In the genomic region with DNA sequence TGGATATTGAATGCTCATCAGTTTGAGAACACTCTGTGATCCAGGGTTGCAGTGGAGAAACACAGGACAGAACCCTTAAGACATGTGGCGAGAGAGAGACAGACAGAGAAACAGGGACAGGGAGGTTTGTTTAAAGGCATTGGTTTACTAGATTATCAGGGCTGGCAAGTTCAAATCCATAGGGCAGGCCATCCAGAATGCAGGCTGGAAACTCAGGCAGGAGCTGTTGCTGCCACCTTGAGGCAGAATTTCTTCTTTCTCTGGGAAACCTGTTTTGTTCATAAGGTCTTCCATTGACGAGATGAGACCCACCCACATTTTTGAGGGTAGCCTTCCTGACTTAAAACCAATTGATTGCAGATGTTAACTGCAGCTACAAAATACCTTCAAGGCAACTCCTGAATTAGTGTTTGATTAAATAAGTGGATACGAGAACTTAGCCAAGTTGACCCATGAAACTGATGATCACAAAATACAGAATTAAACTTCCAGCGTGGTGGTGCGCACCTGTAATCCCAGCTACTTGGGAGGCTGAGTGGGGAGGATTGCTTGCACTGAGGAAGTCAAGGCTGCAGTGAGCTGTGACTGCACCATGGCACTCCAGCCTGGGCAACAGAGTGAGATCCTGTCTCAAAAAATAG, we compare ENCODE assay signal across 8 cellular contexts. TPM values are rescaled to one million over a fixed set of nuclear protein-coding genes. Genes with fewer than 3 reads are reported as not detected.
DNase-seq lines count a peak whose midpoint lies in the region; ATAC-seq, FAIRE-seq and TF ChIP-seq lines count a peak whose summit lies in the region.

No MANE protein-coding gene starts in this region.

- no peaks in the 10 kb centered on the region for H3K4me1 ChIP-seq in lung (ENCODE audit: control insufficient read depth in 2 of 2, insufficient read depth in 2 of 2, low read length in 2 of 2)

- WGBS in lung, 2 donors, result 71 to 75% methylated on average over 5 of the region's 5 CpGs

- peaks cover 19% of the 10 kb centered on the region for H3K4me1 Mint-ChIP-seq in HFFc6 (ENCODE audit: low read depth)

- H3K9me3 ChIP-seq in lung (ENCODE audit: control insufficient read depth in 2 of 2, insufficient read depth in 1 of 2, low read length in 1 of 2), result peaks cover 0 to 7% of the 10 kb centered on the region in 2 donors

- ATAC-seq in lung (ENCODE audit: insufficient read depth, low FRiP score), result no peak
- no peak for ATAC-seq in HG02678 (IDR thresholded peaks at IDR 0.05; ENCODE audit: unreplicated experiment)
- ATAC-seq in HG03520 (IDR thresholded peaks at IDR 0.05; ENCODE audit: unreplicated experiment), result no peak

- no peaks in the 10 kb centered on the region for H3K36me3 Mint-ChIP-seq in HFFc6 (ENCODE audit: low read depth)

- no peak overlapping the region for H3K27ac ChIP-seq in lung (ENCODE audit: low read depth in 1 of 2, low read length in 1 of 2)

- no peaks in the 10 kb centered on the region for H3K36me3 ChIP-seq in lung (ENCODE audit: control insufficient read depth in 2 of 2, insufficient read depth in 2 of 2, low read length in 2 of 2)

- no peak overlapping the region for H3K4me3 ChIP-seq in choroid plexus epithelial cell (ENCODE audit: low read depth, low read length)
- no peak overlapping the region for H3K4me3 ChIP-seq in lung

- H3K27ac Mint-ChIP-seq in HFFc6, result no peak overlapping the region

- DNase-seq in D721Med (ENCODE audit: insufficient read length, low spot score) (peak; percentile 42), HFFc6 (peak; percentile 67), NCI-H82 treated with DMSO at 0.1 percent for 48 hours (lab: John Stamatoyannopoulos, UW; ENCODE audit: unreplicated experiment) (peak; percentile 31), choroid plexus epithelial cell (ENCODE audit: low read depth) (peak; percentile 80), lung (ENCODE audit: low spot score) (peak; percentile 28), GM12891 (ENCODE audit: insufficient read length, low spot score) (no peak)

- H3K27me3 Mint-ChIP-seq in HFFc6 (ENCODE audit: insufficient read depth), result peaks cover 37% of the 10 kb centered on the region

- TF ChIP-seq CTCF in D721Med (IDR thresholded peaks at IDR 0.05; ENCODE audit: insufficient read depth, missing control alignments) (peak; percentile 46), HFFc6 (IDR thresholded peaks at IDR 0.05) (peak; percentile 83), choroid plexus epithelial cell (conservative IDR thresholded peaks at IDR 0.05; ENCODE audit: low read depth, low read length) (peak; percentile 82), lung (IDR thresholded peaks at IDR 0.05; ENCODE audit: control extremely low read depth, extremely low read depth) (no peak)

- no peaks in the 10 kb centered on the region for H3K9me3 Mint-ChIP-seq in HFFc6

- no peak overlapping the region for H3K4me3 Mint-ChIP-seq in HFFc6

- FAIRE-seq in D721Med (lab: Jason Lieb, UNC), result no peak
- FAIRE-seq in GM12891 (lab: Jason Lieb, UNC), result no peak

- no peaks in the 10 kb centered on the region for H3K27me3 ChIP-seq in lung (ENCODE audit: control insufficient read depth, insufficient read depth)

- no peak for TF ChIP-seq POLR2A in GM12891 (IDR thresholded peaks at IDR 0.05; ENCODE audit: low read depth, low read length)

TF ChIP-seq in GM12891, 5 proteins besides CTCF, POLR2A, EP300 and RAD21:
- TF ChIP-seq TAF1 (IDR thresholded peaks at IDR 0.05; ENCODE audit: low read depth, low read length), result no peak
- TF ChIP-seq POU2F2 (IDR thresholded peaks at IDR 0.05; ENCODE audit: low read depth, low read length), result no peak
- TF ChIP-seq SPI1 (IDR thresholded peaks at IDR 0.05; ENCODE audit: low read depth, low read length), result no peak
- TF ChIP-seq POLR2AphosphoS5 (IDR thresholded peaks at IDR 0.05; ENCODE audit: low read depth, low read length), result no peak
- no peak for TF ChIP-seq PAX5 (IDR thresholded peaks at IDR 0.05; ENCODE audit: insufficient read depth, low read length, severe bottlenecking)

RNA-seq across cellular contexts. Expression of gene NSUN2, which starts 55.9 kb away (rescaled TPM):
- 10 to 100 TPM; 59.9 to 67.7 (median 60.5) TPM for total RNA-seq in HFFc6 (2021; fragmentation: NEBNext Ultra II Directional; extraction: Animal tissue kit (Norgen Biotek cat#: 25700))
- 10 to 100 TPM; 43.8 to 52.7 TPM for total RNA-seq in lung
- polyA plus RNA-seq in lung, result 10 to 100 TPM; 36.6 to 44.3 TPM
- polyA plus RNA-seq in GM12891 (2012; ENCODE audit: low read depth, missing spikeins), result 53.8 TPM

RNA-seq across cellular contexts. Expression of gene SRD5A1, which starts 56.3 kb away (rescaled TPM):
- 10 to 100 TPM; 24.0 to 28.5 (median 26.6) TPM for total RNA-seq in HFFc6 (2021; fragmentation: NEBNext Ultra II Directional; extraction: Animal tissue kit (Norgen Biotek cat#: 25700))
- total RNA-seq in lung, result 10 to 100 TPM in 1 of 2 donors, 1 to 10 TPM in 1; 5.5 to 14.4 TPM
- 1 to 10 TPM; 2.6 to 9.2 TPM for polyA plus RNA-seq in lung
- 8.2 TPM for polyA plus RNA-seq in GM12891 (2012; ENCODE audit: low read depth, missing spikeins)
